In genomic region chr2:235737840-235738239, GRCh38 we compare ENCODE assay signal across 1 cellular context.
TF ChIP-seq lines count a peak whose summit lies in the region.

No MANE protein-coding gene starts in this region.

TF ChIP-seq in GM23338, 12 proteins besides CTCF, POLR2A, EP300 and RAD21 (continued from another document):
- TF ChIP-seq, protein P1, sequence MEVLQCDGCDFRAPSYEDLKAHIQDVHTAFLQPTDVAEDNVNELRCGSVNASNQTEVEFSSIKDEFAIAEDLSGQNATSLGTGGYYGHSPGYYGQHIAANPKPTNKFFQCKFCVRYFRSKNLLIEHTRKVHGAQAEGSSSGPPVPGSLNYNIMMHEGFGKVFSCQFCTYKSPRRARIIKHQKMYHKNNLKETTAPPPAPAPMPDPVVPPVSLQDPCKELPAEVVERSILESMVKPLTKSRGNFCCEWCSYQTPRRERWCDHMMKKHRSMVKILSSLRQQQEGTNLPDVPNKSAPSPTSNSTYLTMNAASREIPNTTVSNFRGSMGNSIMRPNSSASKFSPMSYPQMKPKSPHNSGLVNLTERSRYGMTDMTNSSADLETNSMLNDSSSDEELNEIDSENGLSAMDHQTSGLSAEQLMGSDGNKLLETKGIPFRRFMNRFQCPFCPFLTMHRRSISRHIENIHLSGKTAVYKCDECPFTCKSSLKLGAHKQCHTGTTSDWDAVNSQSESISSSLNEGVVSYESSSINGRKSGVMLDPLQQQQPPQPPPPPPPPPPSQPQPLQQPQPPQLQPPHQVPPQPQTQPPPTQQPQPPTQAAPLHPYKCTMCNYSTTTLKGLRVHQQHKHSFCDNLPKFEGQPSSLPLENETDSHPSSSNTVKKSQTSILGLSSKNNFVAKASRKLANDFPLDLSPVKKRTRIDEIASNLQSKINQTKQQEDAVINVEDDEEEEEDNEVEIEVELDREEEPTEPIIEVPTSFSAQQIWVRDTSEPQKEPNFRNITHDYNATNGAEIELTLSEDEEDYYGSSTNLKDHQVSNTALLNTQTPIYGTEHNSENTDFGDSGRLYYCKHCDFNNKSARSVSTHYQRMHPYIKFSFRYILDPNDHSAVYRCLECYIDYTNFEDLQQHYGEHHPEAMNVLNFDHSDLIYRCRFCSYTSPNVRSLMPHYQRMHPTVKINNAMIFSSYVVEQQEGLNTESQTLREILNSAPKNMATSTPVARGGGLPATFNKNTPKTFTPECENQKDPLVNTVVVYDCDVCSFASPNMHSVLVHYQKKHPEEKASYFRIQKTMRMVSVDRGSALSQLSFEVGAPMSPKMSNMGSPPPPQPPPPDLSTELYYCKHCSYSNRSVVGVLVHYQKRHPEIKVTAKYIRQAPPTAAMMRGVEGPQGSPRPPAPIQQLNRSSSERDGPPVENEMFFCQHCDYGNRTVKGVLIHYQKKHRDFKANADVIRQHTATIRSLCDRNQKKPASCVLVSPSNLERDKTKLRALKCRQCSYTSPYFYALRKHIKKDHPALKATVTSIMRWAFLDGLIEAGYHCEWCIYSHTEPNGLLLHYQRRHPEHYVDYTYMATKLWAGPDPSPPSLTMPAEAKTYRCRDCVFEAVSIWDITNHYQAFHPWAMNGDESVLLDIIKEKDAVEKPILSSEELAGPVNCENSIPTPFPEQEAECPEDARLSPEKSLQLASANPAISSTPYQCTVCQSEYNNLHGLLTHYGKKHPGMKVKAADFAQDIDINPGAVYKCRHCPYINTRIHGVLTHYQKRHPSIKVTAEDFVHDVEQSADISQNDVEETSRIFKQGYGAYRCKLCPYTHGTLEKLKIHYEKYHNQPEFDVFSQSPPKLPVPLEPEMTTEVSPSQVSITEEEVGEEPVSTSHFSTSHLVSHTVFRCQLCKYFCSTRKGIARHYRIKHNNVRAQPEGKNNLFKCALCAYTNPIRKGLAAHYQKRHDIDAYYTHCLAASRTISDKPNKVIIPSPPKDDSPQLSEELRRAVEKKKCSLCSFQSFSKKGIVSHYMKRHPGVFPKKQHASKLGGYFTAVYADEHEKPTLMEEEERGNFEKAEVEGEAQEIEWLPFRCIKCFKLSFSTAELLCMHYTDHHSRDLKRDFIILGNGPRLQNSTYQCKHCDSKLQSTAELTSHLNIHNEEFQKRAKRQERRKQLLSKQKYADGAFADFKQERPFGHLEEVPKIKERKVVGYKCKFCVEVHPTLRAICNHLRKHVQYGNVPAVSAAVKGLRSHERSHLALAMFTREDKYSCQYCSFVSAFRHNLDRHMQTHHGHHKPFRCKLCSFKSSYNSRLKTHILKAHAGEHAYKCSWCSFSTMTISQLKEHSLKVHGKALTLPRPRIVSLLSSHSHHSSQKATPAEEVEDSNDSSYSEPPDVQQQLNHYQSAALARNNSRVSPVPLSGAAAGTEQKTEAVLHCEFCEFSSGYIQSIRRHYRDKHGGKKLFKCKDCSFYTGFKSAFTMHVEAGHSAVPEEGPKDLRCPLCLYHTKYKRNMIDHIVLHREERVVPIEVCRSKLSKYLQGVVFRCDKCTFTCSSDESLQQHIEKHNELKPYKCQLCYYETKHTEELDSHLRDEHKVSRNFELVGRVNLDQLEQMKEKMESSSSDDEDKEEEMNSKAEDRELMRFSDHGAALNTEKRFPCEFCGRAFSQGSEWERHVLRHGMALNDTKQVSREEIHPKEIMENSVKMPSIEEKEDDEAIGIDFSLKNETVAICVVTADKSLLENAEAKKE (CRISPR knock-in tag; IDR thresholded peaks at IDR 0.05) = no peak
- TF ChIP-seq, protein P2, sequence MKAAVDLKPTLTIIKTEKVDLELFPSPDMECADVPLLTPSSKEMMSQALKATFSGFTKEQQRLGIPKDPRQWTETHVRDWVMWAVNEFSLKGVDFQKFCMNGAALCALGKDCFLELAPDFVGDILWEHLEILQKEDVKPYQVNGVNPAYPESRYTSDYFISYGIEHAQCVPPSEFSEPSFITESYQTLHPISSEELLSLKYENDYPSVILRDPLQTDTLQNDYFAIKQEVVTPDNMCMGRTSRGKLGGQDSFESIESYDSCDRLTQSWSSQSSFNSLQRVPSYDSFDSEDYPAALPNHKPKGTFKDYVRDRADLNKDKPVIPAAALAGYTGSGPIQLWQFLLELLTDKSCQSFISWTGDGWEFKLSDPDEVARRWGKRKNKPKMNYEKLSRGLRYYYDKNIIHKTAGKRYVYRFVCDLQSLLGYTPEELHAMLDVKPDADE (IDR thresholded peaks at IDR 0.05) = no peak
- TF ChIP-seq JUNB (IDR thresholded peaks at IDR 0.05; ENCODE audit: unreplicated experiment) (no peak), POLR2AphosphoS5 (IDR thresholded peaks at IDR 0.05; ENCODE audit: low read depth) (no peak), ZNF114 (CRISPR knock-in tag; IDR thresholded peaks at IDR 0.05) (no peak), CREB1 (CRISPR knock-in tag; IDR thresholded peaks at IDR 0.05; ENCODE audit: low read depth) (no peak), NANOG (IDR thresholded peaks at IDR 0.05; ENCODE audit: borderline replicate concordance) (no peak), EZH2phosphoT487 (IDR thresholded peaks at IDR 0.05; ENCODE audit: unreplicated experiment) (no peak), ZNF331 (CRISPR knock-in tag; IDR thresholded peaks at IDR 0.05; ENCODE audit: low read depth) (no peak), STAT1 (IDR thresholded peaks at IDR 0.05; ENCODE audit: unreplicated experiment) (no peak), EZH2 (IDR thresholded peaks at IDR 0.05; ENCODE audit: low read depth, unreplicated experiment) (no peak)
